In the genomic region with DNA sequence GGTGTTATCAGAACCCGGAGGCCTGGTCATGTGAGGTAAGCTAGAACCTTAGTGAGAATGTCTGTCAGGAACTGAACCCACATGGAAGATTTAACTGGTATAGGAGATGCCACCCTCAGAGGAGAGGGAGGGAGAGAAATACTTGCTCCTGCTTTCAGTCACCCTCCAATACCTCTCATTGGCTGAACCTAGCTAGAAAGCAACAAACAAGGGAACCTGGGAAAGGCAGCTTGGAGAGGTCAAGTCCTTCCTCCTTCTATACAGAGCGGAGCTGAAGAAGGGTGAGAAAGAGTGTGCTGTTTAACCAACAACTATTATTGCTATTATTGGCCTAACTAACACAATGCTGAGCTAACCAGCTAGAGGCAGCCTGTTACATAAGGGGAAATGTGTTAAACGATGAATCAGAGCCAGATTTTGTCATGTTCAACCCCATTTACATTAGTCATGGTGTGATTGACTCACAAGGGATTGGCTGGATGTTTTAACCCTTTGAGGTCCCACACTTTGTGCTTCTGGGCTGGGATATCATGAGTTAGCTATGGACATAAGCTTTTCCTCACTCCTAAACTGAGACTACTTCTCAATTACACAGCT, we compare ENCODE assay signal across 1 cellular context.
TF ChIP-seq lines count a peak whose summit lies in the region.

No MANE protein-coding gene starts in this region.

TF ChIP-seq in GM23338, 12 proteins besides CTCF, POLR2A, EP300 and RAD21 (continued from another document):
- TF ChIP-seq, protein P1, sequence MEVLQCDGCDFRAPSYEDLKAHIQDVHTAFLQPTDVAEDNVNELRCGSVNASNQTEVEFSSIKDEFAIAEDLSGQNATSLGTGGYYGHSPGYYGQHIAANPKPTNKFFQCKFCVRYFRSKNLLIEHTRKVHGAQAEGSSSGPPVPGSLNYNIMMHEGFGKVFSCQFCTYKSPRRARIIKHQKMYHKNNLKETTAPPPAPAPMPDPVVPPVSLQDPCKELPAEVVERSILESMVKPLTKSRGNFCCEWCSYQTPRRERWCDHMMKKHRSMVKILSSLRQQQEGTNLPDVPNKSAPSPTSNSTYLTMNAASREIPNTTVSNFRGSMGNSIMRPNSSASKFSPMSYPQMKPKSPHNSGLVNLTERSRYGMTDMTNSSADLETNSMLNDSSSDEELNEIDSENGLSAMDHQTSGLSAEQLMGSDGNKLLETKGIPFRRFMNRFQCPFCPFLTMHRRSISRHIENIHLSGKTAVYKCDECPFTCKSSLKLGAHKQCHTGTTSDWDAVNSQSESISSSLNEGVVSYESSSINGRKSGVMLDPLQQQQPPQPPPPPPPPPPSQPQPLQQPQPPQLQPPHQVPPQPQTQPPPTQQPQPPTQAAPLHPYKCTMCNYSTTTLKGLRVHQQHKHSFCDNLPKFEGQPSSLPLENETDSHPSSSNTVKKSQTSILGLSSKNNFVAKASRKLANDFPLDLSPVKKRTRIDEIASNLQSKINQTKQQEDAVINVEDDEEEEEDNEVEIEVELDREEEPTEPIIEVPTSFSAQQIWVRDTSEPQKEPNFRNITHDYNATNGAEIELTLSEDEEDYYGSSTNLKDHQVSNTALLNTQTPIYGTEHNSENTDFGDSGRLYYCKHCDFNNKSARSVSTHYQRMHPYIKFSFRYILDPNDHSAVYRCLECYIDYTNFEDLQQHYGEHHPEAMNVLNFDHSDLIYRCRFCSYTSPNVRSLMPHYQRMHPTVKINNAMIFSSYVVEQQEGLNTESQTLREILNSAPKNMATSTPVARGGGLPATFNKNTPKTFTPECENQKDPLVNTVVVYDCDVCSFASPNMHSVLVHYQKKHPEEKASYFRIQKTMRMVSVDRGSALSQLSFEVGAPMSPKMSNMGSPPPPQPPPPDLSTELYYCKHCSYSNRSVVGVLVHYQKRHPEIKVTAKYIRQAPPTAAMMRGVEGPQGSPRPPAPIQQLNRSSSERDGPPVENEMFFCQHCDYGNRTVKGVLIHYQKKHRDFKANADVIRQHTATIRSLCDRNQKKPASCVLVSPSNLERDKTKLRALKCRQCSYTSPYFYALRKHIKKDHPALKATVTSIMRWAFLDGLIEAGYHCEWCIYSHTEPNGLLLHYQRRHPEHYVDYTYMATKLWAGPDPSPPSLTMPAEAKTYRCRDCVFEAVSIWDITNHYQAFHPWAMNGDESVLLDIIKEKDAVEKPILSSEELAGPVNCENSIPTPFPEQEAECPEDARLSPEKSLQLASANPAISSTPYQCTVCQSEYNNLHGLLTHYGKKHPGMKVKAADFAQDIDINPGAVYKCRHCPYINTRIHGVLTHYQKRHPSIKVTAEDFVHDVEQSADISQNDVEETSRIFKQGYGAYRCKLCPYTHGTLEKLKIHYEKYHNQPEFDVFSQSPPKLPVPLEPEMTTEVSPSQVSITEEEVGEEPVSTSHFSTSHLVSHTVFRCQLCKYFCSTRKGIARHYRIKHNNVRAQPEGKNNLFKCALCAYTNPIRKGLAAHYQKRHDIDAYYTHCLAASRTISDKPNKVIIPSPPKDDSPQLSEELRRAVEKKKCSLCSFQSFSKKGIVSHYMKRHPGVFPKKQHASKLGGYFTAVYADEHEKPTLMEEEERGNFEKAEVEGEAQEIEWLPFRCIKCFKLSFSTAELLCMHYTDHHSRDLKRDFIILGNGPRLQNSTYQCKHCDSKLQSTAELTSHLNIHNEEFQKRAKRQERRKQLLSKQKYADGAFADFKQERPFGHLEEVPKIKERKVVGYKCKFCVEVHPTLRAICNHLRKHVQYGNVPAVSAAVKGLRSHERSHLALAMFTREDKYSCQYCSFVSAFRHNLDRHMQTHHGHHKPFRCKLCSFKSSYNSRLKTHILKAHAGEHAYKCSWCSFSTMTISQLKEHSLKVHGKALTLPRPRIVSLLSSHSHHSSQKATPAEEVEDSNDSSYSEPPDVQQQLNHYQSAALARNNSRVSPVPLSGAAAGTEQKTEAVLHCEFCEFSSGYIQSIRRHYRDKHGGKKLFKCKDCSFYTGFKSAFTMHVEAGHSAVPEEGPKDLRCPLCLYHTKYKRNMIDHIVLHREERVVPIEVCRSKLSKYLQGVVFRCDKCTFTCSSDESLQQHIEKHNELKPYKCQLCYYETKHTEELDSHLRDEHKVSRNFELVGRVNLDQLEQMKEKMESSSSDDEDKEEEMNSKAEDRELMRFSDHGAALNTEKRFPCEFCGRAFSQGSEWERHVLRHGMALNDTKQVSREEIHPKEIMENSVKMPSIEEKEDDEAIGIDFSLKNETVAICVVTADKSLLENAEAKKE (CRISPR knock-in tag; IDR thresholded peaks at IDR 0.05): no peak
- TF ChIP-seq REST (IDR thresholded peaks at IDR 0.05; ENCODE audit: unreplicated experiment) (no peak), EZH2 (IDR thresholded peaks at IDR 0.05; ENCODE audit: low read depth, unreplicated experiment) (no peak), POLR2AphosphoS5 (IDR thresholded peaks at IDR 0.05; ENCODE audit: low read depth) (no peak), ZNF114 (CRISPR knock-in tag; IDR thresholded peaks at IDR 0.05) (no peak)
